1 cellular context compared by ENCODE assay signal in the genomic region with DNA sequence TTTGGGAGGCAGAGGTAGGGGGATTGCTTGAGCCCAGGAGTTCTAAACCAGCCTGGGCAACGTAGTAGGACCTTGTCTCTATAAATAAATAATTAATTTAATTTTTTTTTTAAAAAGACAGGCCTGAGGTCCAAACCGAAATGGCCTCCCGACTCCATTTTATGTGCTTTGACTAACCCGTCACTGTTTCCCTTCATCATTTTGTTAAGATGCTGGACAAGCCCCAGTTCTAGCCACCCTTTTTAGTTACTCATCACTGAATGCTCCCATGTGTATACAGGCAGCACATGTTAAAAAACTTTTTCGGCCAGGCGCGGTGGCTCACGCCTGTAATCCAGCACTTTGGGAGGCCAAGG.
TF ChIP-seq lines count a peak whose summit lies in the region.

No MANE protein-coding gene starts in this region.

TF ChIP-seq in WTC11, 78 proteins besides CTCF, POLR2A, EP300 and RAD21 (continued from another document):
- TF ChIP-seq, protein P1, sequence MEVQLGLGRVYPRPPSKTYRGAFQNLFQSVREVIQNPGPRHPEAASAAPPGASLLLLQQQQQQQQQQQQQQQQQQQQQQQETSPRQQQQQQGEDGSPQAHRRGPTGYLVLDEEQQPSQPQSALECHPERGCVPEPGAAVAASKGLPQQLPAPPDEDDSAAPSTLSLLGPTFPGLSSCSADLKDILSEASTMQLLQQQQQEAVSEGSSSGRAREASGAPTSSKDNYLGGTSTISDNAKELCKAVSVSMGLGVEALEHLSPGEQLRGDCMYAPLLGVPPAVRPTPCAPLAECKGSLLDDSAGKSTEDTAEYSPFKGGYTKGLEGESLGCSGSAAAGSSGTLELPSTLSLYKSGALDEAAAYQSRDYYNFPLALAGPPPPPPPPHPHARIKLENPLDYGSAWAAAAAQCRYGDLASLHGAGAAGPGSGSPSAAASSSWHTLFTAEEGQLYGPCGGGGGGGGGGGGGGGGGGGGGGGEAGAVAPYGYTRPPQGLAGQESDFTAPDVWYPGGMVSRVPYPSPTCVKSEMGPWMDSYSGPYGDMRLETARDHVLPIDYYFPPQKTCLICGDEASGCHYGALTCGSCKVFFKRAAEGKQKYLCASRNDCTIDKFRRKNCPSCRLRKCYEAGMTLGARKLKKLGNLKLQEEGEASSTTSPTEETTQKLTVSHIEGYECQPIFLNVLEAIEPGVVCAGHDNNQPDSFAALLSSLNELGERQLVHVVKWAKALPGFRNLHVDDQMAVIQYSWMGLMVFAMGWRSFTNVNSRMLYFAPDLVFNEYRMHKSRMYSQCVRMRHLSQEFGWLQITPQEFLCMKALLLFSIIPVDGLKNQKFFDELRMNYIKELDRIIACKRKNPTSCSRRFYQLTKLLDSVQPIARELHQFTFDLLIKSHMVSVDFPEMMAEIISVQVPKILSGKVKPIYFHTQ (CRISPR knock-in tag; IDR thresholded peaks at IDR 0.05) = no peak
- TF ChIP-seq NR2C2 (CRISPR knock-in tag; IDR thresholded peaks at IDR 0.05) (no peak), ZNF121 (CRISPR knock-in tag; IDR thresholded peaks at IDR 0.05) (no peak)
